ENCODE assay signal across 20 cellular contexts in the genomic region with DNA sequence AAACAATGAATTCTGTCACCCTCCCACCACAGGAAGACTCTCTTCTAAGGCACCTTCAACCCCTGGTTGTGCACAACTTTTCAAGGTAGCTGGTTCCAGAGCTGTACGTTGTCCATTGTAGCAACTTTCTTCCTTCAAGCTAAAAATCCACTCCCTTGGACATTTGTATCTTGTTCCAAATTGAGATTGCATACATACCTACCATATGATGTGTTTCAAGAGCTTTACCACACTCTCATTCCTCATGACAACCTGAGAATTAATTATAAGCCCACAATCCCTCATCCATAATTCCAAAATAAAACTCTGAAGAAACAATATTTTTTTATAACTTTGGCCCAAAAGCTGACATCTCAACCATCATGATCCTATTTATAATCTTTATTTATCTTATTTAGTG. TPM values are rescaled to one million over a fixed set of nuclear protein-coding genes. Genes with fewer than 3 reads are reported as not detected.
"Had no signal": no experiment of that assay in that cellular context is flagged by ENCODE, and none has a peak within 500 bp of the region (broad histone marks: within the 10 kb centered on the region; RNA-seq: fewer than 3 reads in every experiment).

No MANE protein-coding gene starts in this region.

- H3K4me3 ChIP-seq: cardiac muscle cell, colonic mucosa, right atrium auricular region, suprapubic skin had no signal

- H3K4me1 ChIP-seq: colonic mucosa, foreskin keratinocyte, right atrium auricular region had no signal

- DNase-seq: activated CD4-positive, alpha-beta T cell treated with anti-CD3 and anti-CD28 coated beads for 36 hours; activated CD8-positive, alpha-beta memory T cell treated with anti-CD3 and anti-CD28 coated beads, Interleukin-2, amount 50 U/mL, for 48 hours; activated CD8-positive, alpha-beta T cell treated with anti-CD3 and anti-CD28 coated beads for 36 hours; activated naive CD4-positive, alpha-beta T cell; activated naive CD8-positive, alpha-beta T cell treated with anti-CD3 and anti-CD28 coated beads, Interleukin-2, amount 10 ng/mL, durations not matched to agents 7 days and 5 days; aorta; colonic mucosa; foreskin keratinocyte; kidney glomerular epithelial cell; left ventricle myocardium superior; mesendoderm; nephron progenitor cell; small intestine; stimulated activated naive CD8-positive, alpha-beta T cell treated with anti-CD3 and anti-CD28 coated beads, Interleukin-15, Interleukin-2, amounts not matched to agents 100 U/mL and 50 U/mL, for 24 hours had no signal

- H3K9me3 ChIP-seq: colonic mucosa, right atrium auricular region, suprapubic skin had no signal

- H3K27me3 ChIP-seq: cardiac muscle cell, colonic mucosa, foreskin keratinocyte, right atrium auricular region, suprapubic skin had no signal

- H3K36me3 ChIP-seq: colonic mucosa had no signal

- H3K27ac ChIP-seq: cardiac muscle cell, colonic mucosa, foreskin keratinocyte, right atrium auricular region, suprapubic skin had no signal

- FAIRE-seq: small intestine had no signal

- ATAC-seq: esophagus mucosa, left ventricle myocardium superior had no signal

RNA-seq across cellular contexts. Expression of a gene that starts 3.0 kb away (rescaled TPM):
- total RNA-seq: activated CD4-positive, alpha-beta T cell treated with anti-CD3 and anti-CD28 coated beads for 36 hours; activated CD8-positive, alpha-beta T cell treated with anti-CD3 and anti-CD28 coated beads for 36 hours; activated naive CD8-positive, alpha-beta T cell treated with anti-CD3 and anti-CD28 coated beads, Interleukin-2, amount 10 ng/mL, durations not matched to agents 7 days and 5 days; aorta; cardiac muscle cell; colonic mucosa; esophagus mucosa; foreskin keratinocyte; left ventricle myocardium superior; omental fat pad; progenitor cell of endocrine pancreas; right atrium auricular region; suprapubic skin had no signal
- polyA plus RNA-seq: aorta, cardiac muscle cell, foreskin keratinocyte, small intestine had no signal

RNA-seq across cellular contexts. Expression of a gene that starts 3.3 kb away (rescaled TPM):
- total RNA-seq: activated CD4-positive, alpha-beta T cell treated with anti-CD3 and anti-CD28 coated beads for 36 hours; activated CD8-positive, alpha-beta T cell treated with anti-CD3 and anti-CD28 coated beads for 36 hours; activated naive CD8-positive, alpha-beta T cell treated with anti-CD3 and anti-CD28 coated beads, Interleukin-2, amount 10 ng/mL, durations not matched to agents 7 days and 5 days; aorta; cardiac muscle cell; colonic mucosa; esophagus mucosa; foreskin keratinocyte; left ventricle myocardium superior; omental fat pad; progenitor cell of endocrine pancreas; right atrium auricular region; suprapubic skin had no signal
- polyA plus RNA-seq: aorta, foreskin keratinocyte, small intestine had no signal

RNA-seq across cellular contexts. Expression of a gene that starts 31.9 kb away (rescaled TPM):
- total RNA-seq: activated CD4-positive, alpha-beta T cell treated with anti-CD3 and anti-CD28 coated beads for 36 hours; activated CD8-positive, alpha-beta T cell treated with anti-CD3 and anti-CD28 coated beads for 36 hours; activated naive CD8-positive, alpha-beta T cell treated with anti-CD3 and anti-CD28 coated beads, Interleukin-2, amount 10 ng/mL, durations not matched to agents 7 days and 5 days; aorta; esophagus mucosa; foreskin keratinocyte; left ventricle myocardium superior; omental fat pad; progenitor cell of endocrine pancreas; right atrium auricular region; suprapubic skin had no signal
- polyA plus RNA-seq: aorta, cardiac muscle cell, foreskin keratinocyte, small intestine had no signal

RNA-seq across cellular contexts. Expression of a gene that starts 36.9 kb away (rescaled TPM):
- total RNA-seq: left ventricle myocardium superior, right atrium auricular region, suprapubic skin had no signal
